ENCODE assay signal across 19 cellular contexts in the genomic region with DNA sequence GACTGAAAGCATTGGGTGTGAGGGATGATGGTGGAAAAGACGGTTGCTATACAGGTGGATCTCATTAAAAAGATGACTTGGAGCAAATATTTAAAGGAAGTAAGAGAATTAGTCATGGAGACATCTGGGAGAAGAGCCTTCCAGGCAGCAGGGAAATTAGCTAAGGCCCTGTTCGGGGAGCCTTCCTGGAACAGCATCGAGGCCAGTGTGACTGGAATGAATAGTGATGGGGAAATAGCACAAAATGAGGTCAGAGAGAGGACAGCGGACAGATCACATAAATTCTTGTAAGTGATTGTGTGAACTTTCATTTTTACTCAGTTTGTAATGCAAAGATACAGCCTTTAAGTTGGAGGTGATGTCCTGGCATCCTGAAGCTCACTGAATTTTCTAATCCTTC.
DNase-seq lines count a peak whose midpoint lies in the region; ATAC-seq and TF ChIP-seq lines count a peak whose summit lies in the region.
"Had no signal": no experiment of that assay in that cellular context is flagged by ENCODE, and none has a peak within 500 bp of the region (broad histone marks: within the 10 kb centered on the region; RNA-seq: fewer than 3 reads in every experiment).

No MANE protein-coding gene starts in this region.

- POLR2A ChIA-PET in CD8-positive, alpha-beta T cell (lab: Charles Lee), result no interaction called here

- H3K9me3 ChIP-seq in CD8-positive, alpha-beta T cell (ENCODE audit: low read length), result no peaks in the 10 kb centered on the region
- H3K9me3 ChIP-seq: BLaER1 treated with 17β-estradiol and CSF1 and Interleukin-3, amounts not matched to agents 10 nM and 100 nM; stomach had no signal

- intact Hi-C loops in sciatic nerve (cut with DNase I), result no loop called here
- intact Hi-C loops in CD8-positive, alpha-beta T cell (cut with DNase I, micrococcal nuclease), result no loop called here

- H3K27ac ChIP-seq in CD8-positive, alpha-beta T cell (ENCODE audit: low read depth, low read length), result no peak overlapping the region
- H3K27ac ChIP-seq: BLaER1 treated with 17β-estradiol and CSF1 and Interleukin-3, amounts not matched to agents 10 nM and 100 nM; hepatocyte had no signal

- H3K9me3 Mint-ChIP-seq in HFFc6, result no peaks in the 10 kb centered on the region
- peaks cover 16% of the 10 kb centered on the region for H3K9me3 Mint-ChIP-seq in CD8-positive, alpha-beta T cell

- peak overlapping the region; percentile 31; the same call in 1 of the 2 replicates for H3K4me3 Mint-ChIP-seq in HFFc6
- H3K4me3 Mint-ChIP-seq in CD8-positive, alpha-beta T cell, result no peak overlapping the region
- H3K4me3 Mint-ChIP-seq: activated naive CD8-positive, alpha-beta T cell; activated T-cell treated with anti-CD3 and anti-CD28 coated beads, Interleukin-2, amount 50 U/mL, for 4 hours; central memory CD8-positive, alpha-beta T cell had no signal

- TF ChIP-seq CTCF in AG09309 (IDR thresholded peaks at IDR 0.05; ENCODE audit: control insufficient read depth, insufficient read depth, low read depth, low read length, missing control alignments) (no peak), HFFc6 (IDR thresholded peaks at IDR 0.05) (no peak)
- TF ChIP-seq CTCF in CD8-positive, alpha-beta T cell (IDR thresholded peaks at IDR 0.05), result no peak

- H3K27me3 ChIP-seq in CD8-positive, alpha-beta T cell (ENCODE audit: insufficient read depth, low read length), result no peaks in the 10 kb centered on the region
- H3K27me3 ChIP-seq: BLaER1 treated with 17β-estradiol and CSF1 and Interleukin-3, amounts not matched to agents 10 nM and 100 nM; hepatocyte; stomach had no signal

- H3K4me1 Mint-ChIP-seq in HFFc6 (ENCODE audit: low read depth), result peaks cover 40% of the 10 kb centered on the region
- no peaks in the 10 kb centered on the region for H3K4me1 Mint-ChIP-seq in CD8-positive, alpha-beta T cell (ENCODE audit: low read depth)
- H3K4me1 Mint-ChIP-seq: central memory CD8-positive, alpha-beta T cell had no signal

- no peaks in the 10 kb centered on the region for H3K27me3 Mint-ChIP-seq in HFFc6 (ENCODE audit: insufficient read depth)
- H3K27me3 Mint-ChIP-seq in CD8-positive, alpha-beta T cell (ENCODE audit: low read depth), result no peaks in the 10 kb centered on the region
- H3K27me3 Mint-ChIP-seq: activated naive CD8-positive, alpha-beta T cell; central memory CD8-positive, alpha-beta T cell had no signal

- H3K27ac Mint-ChIP-seq in HFFc6, result peak overlapping the region; percentile 64
- no peak overlapping the region for H3K27ac Mint-ChIP-seq in CD8-positive, alpha-beta T cell
- H3K27ac Mint-ChIP-seq: activated naive CD8-positive, alpha-beta T cell had no signal

- H3K4me1 ChIP-seq in CD8-positive, alpha-beta T cell (ENCODE audit: insufficient read depth, low read length), result no peaks in the 10 kb centered on the region
- H3K4me1 ChIP-seq: BLaER1 treated with 17β-estradiol and CSF1 and Interleukin-3, amounts not matched to agents 10 nM and 100 nM; stomach had no signal

- peaks cover 5% of the 10 kb centered on the region; the same call in 1 of the 2 replicates for H3K36me3 Mint-ChIP-seq in HFFc6 (ENCODE audit: low read depth)
- H3K36me3 Mint-ChIP-seq in CD8-positive, alpha-beta T cell, result no peaks in the 10 kb centered on the region
- H3K36me3 Mint-ChIP-seq: activated naive CD8-positive, alpha-beta T cell had no signal

- ATAC-seq in sciatic nerve, result peak; percentile 67
- no peak for ATAC-seq in HG03439 (IDR thresholded peaks at IDR 0.05; ENCODE audit: unreplicated experiment)
- no peak for ATAC-seq in HG02884 (IDR thresholded peaks at IDR 0.05; ENCODE audit: unreplicated experiment)
- no peak for ATAC-seq in CD8-positive, alpha-beta T cell
- ATAC-seq: activated T-cell treated with anti-CD3 and anti-CD28 coated beads, Interleukin-2, amount 50 U/mL, for 4 hours had no signal

- H3K4me3 ChIP-seq in AG09309 (ENCODE audit: control insufficient read depth, low read depth, low read length), result no peak overlapping the region
- no peak overlapping the region for H3K4me3 ChIP-seq in CD8-positive, alpha-beta T cell (ENCODE audit: low read depth, low read length)
- H3K4me3 ChIP-seq: BLaER1 treated with 17β-estradiol and CSF1 and Interleukin-3, amounts not matched to agents 10 nM and 100 nM; hepatocyte; stomach had no signal

- H3K36me3 ChIP-seq in CD8-positive, alpha-beta T cell (ENCODE audit: insufficient read depth, low read length), result no peaks in the 10 kb centered on the region
- H3K36me3 ChIP-seq: BLaER1 treated with 17β-estradiol and CSF1 and Interleukin-3, amounts not matched to agents 10 nM and 100 nM; stomach had no signal

- CTCF ChIA-PET in CD8-positive, alpha-beta T cell (lab: Charles Lee), result no interaction called here

- peak; percentile 94 for DNase-seq in AG09309 (ENCODE audit: low read depth)
- DNase-seq in HFFc6, result peak; percentile 90
- peak; percentile 85 for DNase-seq in fibroblast of peridontal ligament (ENCODE audit: extremely low read depth)
- no peak for DNase-seq in sciatic nerve (ENCODE audit: low spot score)
- DNase-seq in DMS 273 (lab: John Stamatoyannopoulos, UW; ENCODE audit: unreplicated experiment), result no peak
- no peak for DNase-seq in CD8-positive, alpha-beta T cell
- DNase-seq: activated T-cell treated with anti-CD3 and anti-CD28 coated beads, Interleukin-2, amount 50 U/mL, for 4 hours; DMS53; MM.1S; NCI-H1930; NCI-H510A treated with DMSO at 0.1 percent for 48 hours; posterior cingulate gyrus; stomach had no signal

Comparison
In these comparisons a context has a peak if more than half of its experiments do, and no peak if none do; other contexts are left out.
1. DNase-seq: peak in AG09309 (single experiment), HFFc6 (single experiment) and fibroblast of peridontal ligament (single experiment); none in sciatic nerve (single experiment), DMS 273 (single experiment) and CD8-positive, alpha-beta T cell (0 of 7).